ENCODE assay signal across 12 cellular contexts in genomic region chr20:25081065-25081729, GRCh38. TPM values are rescaled to one million over a fixed set of nuclear protein-coding genes. Genes with fewer than 3 reads are reported as not detected.
A peak's percentile ranks its signal among the peaks of the same experiment; 100 is the strongest.
DNase-seq lines count a peak whose midpoint lies in the region; ATAC-seq and TF ChIP-seq lines count a peak whose summit lies in the region.
"Had no signal": no experiment of that assay in that cellular context is flagged by ENCODE, and none has a peak within 500 bp of the region (broad histone marks: within the 10 kb centered on the region; RNA-seq: fewer than 3 reads in every experiment).

No MANE protein-coding gene starts in this region.

- no peak for TF ChIP-seq CTCF in CD4-positive, alpha-beta T cell (IDR thresholded peaks at IDR 0.05)
- no peak for TF ChIP-seq CTCF in GM10248 (IDR thresholded peaks at IDR 0.05; ENCODE audit: control extremely low read depth, extremely low read depth, low read depth, missing control alignments)

- 3 to 4% methylated on average over 45 to 54 of the region's 54 CpGs for WGBS in mesodermal cell (ENCODE audit: insufficient coverage in 2 of 2), 2 experiments

- no peak overlapping the region for H3K4me3 Mint-ChIP-seq in CD4-positive, alpha-beta T cell
- H3K4me3 Mint-ChIP-seq: mesothelial cell of epicardium had no signal

- DNase-seq in CD4-positive, alpha-beta T cell = peak in 6 of 10 experiments; percentile 15 to 34 (median 24)
- peak; percentile 30 for DNase-seq in NCI-H1092 (lab: John Stamatoyannopoulos, UW)
- peak; percentile 85 for DNase-seq in ecto neural progenitor cell (ENCODE audit: low spot score)
- DNase-seq in GM10248 (ENCODE audit: extremely low spot score) = no peak
- DNase-seq in HPDE6-E6E7 (ENCODE audit: extremely low spot score) = no peak
- no peak for DNase-seq in hippocampal formation (lab: John Stamatoyannopoulos, UW)
- no peak for DNase-seq in substantia nigra (lab: John Stamatoyannopoulos, UW)
- DNase-seq: Calu3 had no signal

- H3K36me3 ChIP-seq in mesodermal cell (ENCODE audit: control insufficient read depth, insufficient read depth, low read length) = no peaks in the 10 kb centered on the region

- ATAC-seq in CD4-positive, alpha-beta T cell (ENCODE audit: poor library complexity) = peak; percentile 57

- H3K27ac ChIP-seq in CD4-positive, alpha-beta T cell (ENCODE audit: low read depth, low read length) = no peak overlapping the region
- H3K27ac ChIP-seq in mesodermal cell (ENCODE audit: low read depth, low read length, severe bottlenecking) (no peak overlapping the region), substantia nigra (ENCODE audit: low read depth, low read length, poor library complexity, severe bottlenecking) (no peak overlapping the region)

- peaks cover 88% of the 10 kb centered on the region for H3K27me3 ChIP-seq in CD4-positive, alpha-beta T cell (ENCODE audit: control insufficient read depth, insufficient read depth, low read length)

- no peaks in the 10 kb centered on the region for H3K9me3 Mint-ChIP-seq in CD4-positive, alpha-beta T cell
- H3K9me3 Mint-ChIP-seq: mesothelial cell of epicardium had no signal

- H3K4me1 ChIP-seq in mesodermal cell (ENCODE audit: control insufficient read depth, insufficient read depth, low read length, poor library complexity, severe bottlenecking) = peaks cover 10% of the 10 kb centered on the region

- no peaks in the 10 kb centered on the region for H3K36me3 Mint-ChIP-seq in CD4-positive, alpha-beta T cell (ENCODE audit: low read depth)

- H3K9me3 ChIP-seq in CD4-positive, alpha-beta T cell (ENCODE audit: control insufficient read depth, low read length) = no peaks in the 10 kb centered on the region
- no peaks in the 10 kb centered on the region for H3K9me3 ChIP-seq in mesodermal cell (ENCODE audit: control insufficient read depth, low read length)

- POLR2A ChIA-PET in CD4-positive, alpha-beta T cell (lab: Charles Lee) = interaction anchor here (0.8 to 1.1 kb wide), 2 partner anchors 8 to 10 kb away, joined by 3 read pairs; no protein-coding TSS in a partner anchor
- POLR2A ChIA-PET in GM10248 (lab: Yijun Ruan, JAX) = no interaction called here

- intact Hi-C loops in CD4-positive, alpha-beta T cell (cut with DNase I, micrococcal nuclease) = loop anchor here in 1 of 2 experiments (5.0 kb wide), 1 partner anchor 116 kb away; the partner anchor contains the start of gene ENTPD6

- H3K4me1 Mint-ChIP-seq in CD4-positive, alpha-beta T cell (ENCODE audit: low read depth) = peaks cover 27% of the 10 kb centered on the region
- H3K4me1 Mint-ChIP-seq: mesothelial cell of epicardium had no signal

- H3K4me3 ChIP-seq in mesodermal cell (ENCODE audit: extremely low read depth, insufficient read depth, low read length, poor library complexity, severe bottlenecking) = peak overlapping the region; percentile 1

- H3K27ac Mint-ChIP-seq in CD4-positive, alpha-beta T cell = no peak overlapping the region
- H3K27ac Mint-ChIP-seq: mesothelial cell of epicardium had no signal

- CTCF ChIA-PET in CD4-positive, alpha-beta T cell (lab: Charles Lee) = no interaction called here
- CTCF ChIA-PET in GM10248 (lab: Yijun Ruan, JAX) = no interaction called here

- H3K27me3 Mint-ChIP-seq in CD4-positive, alpha-beta T cell = peaks cover 81% of the 10 kb centered on the region

RNA-seq across cellular contexts. Expression of gene VSX1, which starts 0.7 kb away (rescaled TPM):
- not detected for total RNA-seq in CD4-positive, alpha-beta T cell
- not detected for polyA plus RNA-seq in mesodermal cell (2013, experiment 1 of 2)
- polyA plus RNA-seq in mesodermal cell (2013, experiment 2 of 2) = not detected
- total RNA-seq: bronchial epithelial cell; Calu3; mesothelial cell of epicardium; T-helper 1 cell treated with Interleukin-12 subunit alpha and Interleukin-12 subunit beta and Interleukin-4 antibody, amounts not matched to agents 30 ng/mL and 1 ng/mL, for 36 hours had no signal

RNA-seq across cellular contexts. Expression of gene ACSS1, which starts 23.3 kb away (rescaled TPM):
- 10 to 100 TPM; 18.9 TPM for total RNA-seq in CD4-positive, alpha-beta T cell
- 0.77 TPM for polyA plus RNA-seq in mesodermal cell (2013, experiment 1 of 2)
- polyA plus RNA-seq in mesodermal cell (2013, experiment 2 of 2) = 0.46 TPM

Comparison
In these comparisons a context has a peak if more than half of its experiments do, and no peak if none do; other contexts are left out.
1. DNase-seq: peak in CD4-positive, alpha-beta T cell (6 of 10), NCI-H1092 (single experiment) and ecto neural progenitor cell (single experiment); none in GM10248 (single experiment), HPDE6-E6E7 (single experiment), hippocampal formation (0 of 2) and substantia nigra (0 of 49).